Comparison of ENCODE assay signal across 8 cellular contexts in genomic region chr4:105147226-105148151, GRCh38. TPM values are rescaled to one million over a fixed set of nuclear protein-coding genes. Genes with fewer than 3 reads are reported as not detected.
A peak's percentile ranks its signal among the peaks of the same experiment; 100 is the strongest.
DNase-seq lines count a peak whose midpoint lies in the region; ATAC-seq and TF ChIP-seq lines count a peak whose summit lies in the region.

No MANE protein-coding gene starts in this region.

- H3K36me3 ChIP-seq in HUES64 (ENCODE audit: insufficient read depth, low read length) (no peaks in the 10 kb centered on the region), spleen (no peaks in the 10 kb centered on the region)

- no peak for TF ChIP-seq POLR2A in spleen (IDR thresholded peaks at IDR 0.05)

- H3K4me1 ChIP-seq in HUES64 (ENCODE audit: insufficient read depth, low read length), result peaks cover 9% of the 10 kb centered on the region; the same call in 1 of the 2 replicates
- peaks cover 13 to 64% (median 40%) of the 10 kb centered on the region in 6 donors for H3K4me1 ChIP-seq in spleen

- TF ChIP-seq CTCF in spleen (IDR thresholded peaks at IDR 0.05 in 8 of 11, conservative IDR thresholded peaks at IDR 0.05 in 3 of 11), result no peak

- peaks cover 12% of the 10 kb centered on the region for H3K36me3 Mint-ChIP-seq in central memory CD8-positive, alpha-beta T cell (ENCODE audit: insufficient read depth)

- H3K4me3 ChIP-seq in HUES64 (ENCODE audit: low read length), result peak overlapping the region; percentile 72
- peak overlapping the region; percentile 41 to 92 (median 74) for H3K4me3 ChIP-seq in spleen

- H3K9ac ChIP-seq in HUES64 (ENCODE audit: low read depth, low read length), result peak overlapping the region; percentile 78

- H3K9me3 ChIP-seq in HUES64 (ENCODE audit: insufficient read depth, low read depth, low read length), result no peaks in the 10 kb centered on the region
- no peaks in the 10 kb centered on the region for H3K9me3 ChIP-seq in spleen

- peaks cover 88% of the 10 kb centered on the region for H3K27me3 ChIP-seq in HUES64 (ENCODE audit: insufficient read depth, low read length)
- no peaks in the 10 kb centered on the region for H3K27me3 ChIP-seq in spleen (replicated peaks in 1 of 7)

- 2% methylated on average over 21 of the region's 25 CpGs for WGBS in HUES64
- 0 to 1% (median 1%) methylated on average over 25 of the region's 25 CpGs for WGBS in spleen, 5 donors

- peak; percentile 59 for DNase-seq in D341Med (ENCODE audit: low spot score)
- peak in 4 of 5 experiments; percentile 3 to 66 (median 6) for DNase-seq in T-helper 2 cell
- no peak for DNase-seq in central memory CD8-positive, alpha-beta T cell (ENCODE audit: low spot score in 2 of 2)
- DNase-seq in islet precursor cell, result peak; percentile 73
- DNase-seq in spleen, result peak; percentile 75
- DNase-seq in mesenteric fat pad (ENCODE audit: low spot score), result no peak

- H3K27ac ChIP-seq in HUES64 (ENCODE audit: low read depth, low read length) (no peak overlapping the region), spleen (peak overlapping the region; percentile 62 to 99 (median 94))

- peaks cover 37% of the 10 kb centered on the region for H3K4me1 Mint-ChIP-seq in central memory CD8-positive, alpha-beta T cell

- intact Hi-C loops in spleen (cut with DNase I; ENCODE audit: low total_unique reads), result loop anchor here (10.0 kb wide), 1 partner anchor 557 kb away; the partner anchor contains the start of genes GSTCD and INTS12

- peak overlapping the region; percentile 98 for H3K4me3 Mint-ChIP-seq in central memory CD8-positive, alpha-beta T cell

- peak overlapping the region; percentile 99 for H3K27ac Mint-ChIP-seq in central memory CD8-positive, alpha-beta T cell (ENCODE audit: low read depth)

- no peak for ATAC-seq in central memory CD8-positive, alpha-beta T cell (replicated peaks; ENCODE audit: extremely low read depth, poor library complexity, severe bottlenecking)
- no peak for ATAC-seq in HG02642 (IDR thresholded peaks at IDR 0.05; ENCODE audit: poor library complexity, unreplicated experiment)

- H3K9me3 Mint-ChIP-seq in central memory CD8-positive, alpha-beta T cell, result no peaks in the 10 kb centered on the region

- H3K27me3 Mint-ChIP-seq in central memory CD8-positive, alpha-beta T cell, result no peaks in the 10 kb centered on the region

RNA-seq across cellular contexts. Expression of gene TET2, which starts 0.8 kb away (rescaled TPM):
- 1.6 TPM for polyA plus RNA-seq in HUES64 (2013, experiment 1 of 2)
- polyA plus RNA-seq in HUES64 (2013, experiment 2 of 2), result 2.3 TPM
- total RNA-seq in spleen (10 to 100 TPM; 40.4 to 70.4 (median 52.9) TPM), mesenteric fat pad (23.9 TPM)
- 1 to 10 TPM; 2.5 to 4.0 (median 4.0) TPM for polyA plus RNA-seq in spleen

Comparison
In these comparisons a context has a peak if more than half of its experiments do, and no peak if none do; other contexts are left out.
1. DNase-seq: peak in D341Med (single experiment), T-helper 2 cell (4 of 5), islet precursor cell (single experiment) and spleen (single experiment); none in central memory CD8-positive, alpha-beta T cell (0 of 2) and mesenteric fat pad (single experiment).